Comparison of ENCODE assay signal across 12 cellular contexts in the genomic region with DNA sequence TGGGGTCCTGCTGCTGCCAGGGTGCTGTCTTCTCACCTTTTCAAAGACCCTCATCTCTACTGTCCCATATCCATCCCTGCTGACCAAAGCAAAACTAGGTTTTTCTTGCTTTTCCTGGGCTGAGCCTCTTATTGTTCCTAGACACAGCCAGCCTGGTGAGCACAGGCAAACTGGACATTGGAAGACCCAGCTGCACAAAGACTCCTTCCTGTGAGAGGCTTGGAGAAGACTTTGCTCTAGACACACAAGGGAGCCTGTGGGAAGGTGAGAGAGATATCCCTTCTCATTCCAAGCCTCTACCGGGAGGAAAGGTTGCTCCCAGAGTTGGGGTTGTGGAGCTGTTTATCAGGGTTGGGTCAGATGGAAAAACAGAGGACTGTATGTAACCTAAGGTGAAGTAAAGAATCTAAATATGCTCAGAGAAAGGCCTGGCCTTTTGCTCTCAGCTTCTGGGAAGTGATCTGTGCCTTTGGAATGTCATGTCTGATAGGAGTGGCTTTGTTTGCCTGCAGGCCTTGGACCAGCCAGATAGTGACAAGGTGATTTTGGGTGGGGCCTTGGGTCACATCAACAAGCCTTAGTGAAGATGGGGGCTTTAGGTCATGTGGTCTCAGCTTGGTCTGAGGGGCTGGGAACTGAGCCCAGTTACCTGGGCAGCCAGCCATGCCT.
A peak's percentile ranks its signal among the peaks of the same experiment; 100 is the strongest.
DNase-seq lines count a peak whose midpoint lies in the region; ATAC-seq and TF ChIP-seq lines count a peak whose summit lies in the region.
"Had no signal": no experiment of that assay in that cellular context is flagged by ENCODE, and none has a peak within 500 bp of the region (broad histone marks: within the 10 kb centered on the region; RNA-seq: fewer than 3 reads in every experiment).

No MANE protein-coding gene starts in this region.

- peaks cover 0 to 22% (median 15%) of the 10 kb centered on the region in 7 donors for H3K4me1 Mint-ChIP-seq in naive thymus-derived CD4-positive, alpha-beta T cell

- H3K4me1 ChIP-seq in PC-9 (replicated peaks; ENCODE audit: insufficient read depth) (peaks cover 53% of the 10 kb centered on the region), osteoblast (ENCODE audit: insufficient read depth, low read length) (peaks cover 25% of the 10 kb centered on the region)
- peaks cover 6 to 11% of the 10 kb centered on the region in 2 donors for H3K4me1 ChIP-seq in naive thymus-derived CD4-positive, alpha-beta T cell (ENCODE audit: control insufficient read depth in 2 of 2, insufficient read depth in 2 of 2, low read length in 2 of 2)

- peak overlapping the region; percentile 22; the same call in 1 of the 2 replicates for H3K4me3 ChIP-seq in PC-9
- no peak overlapping the region for H3K4me3 ChIP-seq in epithelial cell of esophagus (ENCODE audit: low read length)
- no peak overlapping the region for H3K4me3 ChIP-seq in osteoblast (ENCODE audit: insufficient read depth, low read length)
- no peak overlapping the region for H3K4me3 ChIP-seq in naive thymus-derived CD4-positive, alpha-beta T cell (ENCODE audit: low read length)

- H3K79me2 ChIP-seq in PC-9 (ENCODE audit: low read depth) = no peaks in the 10 kb centered on the region
- no peaks in the 10 kb centered on the region for H3K79me2 ChIP-seq in osteoblast (ENCODE audit: insufficient read depth, low read length)

- BruUV-seq in PC-9 (replicated peaks; lab: Mats Ljungman, UMichigan) = TSS peak; percentile 90

- H3K27me3 Mint-ChIP-seq in naive thymus-derived CD4-positive, alpha-beta T cell = no peaks in the 10 kb centered on the region
- H3K27me3 Mint-ChIP-seq: activated naive CD8-positive, alpha-beta T cell treated with anti-CD3 and anti-CD28 coated beads, Interleukin-2, amount 10 ng/mL, durations not matched to agents 7 days and 5 days had no signal

- H3K36me3 ChIP-seq in PC-9 (ENCODE audit: low read depth) = no peaks in the 10 kb centered on the region
- H3K36me3 ChIP-seq in osteoblast (ENCODE audit: insufficient read depth, low read length) = no peaks in the 10 kb centered on the region
- no peaks in the 10 kb centered on the region for H3K36me3 ChIP-seq in naive thymus-derived CD4-positive, alpha-beta T cell (ENCODE audit: control insufficient read depth in 2 of 3, insufficient read depth in 3 of 3, low read length in 3 of 3)

- H3F3A ChIP-seq in PC-9 (ENCODE audit: insufficient read depth, low read depth) = peaks cover 36% of the 10 kb centered on the region

- DNase-seq in EL (peak; percentile 76), PC-9 (peak; percentile 74 to 94), epithelial cell of esophagus (ENCODE audit: low read depth) (peak; percentile 78), osteoblast (ENCODE audit: insufficient read length, low spot score, missing footprints) (peak; percentile 48), T1000 (lab: John Stamatoyannopoulos, UW) (no peak)
- DNase-seq in naive thymus-derived CD4-positive, alpha-beta T cell = no peak
- no peak for DNase-seq in stimulated activated CD4-positive, alpha-beta T cell treated with anti-CD3 and anti-CD28 coated beads, Interleukin-4, amount 100 ng/mL, for 24 hours
- DNase-seq: activated CD4-positive, CD25-positive, alpha-beta regulatory T cell treated with anti-CD3 and anti-CD28 coated beads, Interleukin-2, amount 50 U/mL, for 72 hours; activated naive CD8-positive, alpha-beta T cell treated with anti-CD3 and anti-CD28 coated beads, Interleukin-2, amount 10 ng/mL, durations not matched to agents 7 days and 5 days; head of caudate nucleus had no signal

- H3K9me2 ChIP-seq in PC-9 (ENCODE audit: insufficient read depth) = no peaks in the 10 kb centered on the region

- POLR2A ChIA-PET in PC-9 (lab: Charles Lee; ENCODE audit: unreplicated experiment) = interaction anchor here (0.5 to 0.9 kb wide), 5 partner anchors 65 to 271 kb away, joined by 3 to 7 read pairs (median 5); no protein-coding TSS in a partner anchor
- POLR2A ChIA-PET in naive thymus-derived CD4-positive, alpha-beta T cell (lab: Charles Lee) = no interaction called here

- H3K9me3 Mint-ChIP-seq in naive thymus-derived CD4-positive, alpha-beta T cell = peaks cover 0 to 2% (median 0%) of the 10 kb centered on the region in 11 donors
- H3K9me3 Mint-ChIP-seq: activated naive CD8-positive, alpha-beta T cell treated with anti-CD3 and anti-CD28 coated beads, Interleukin-2, amount 10 ng/mL, durations not matched to agents 7 days and 5 days had no signal

- no peaks in the 10 kb centered on the region for H3K36me3 Mint-ChIP-seq in naive thymus-derived CD4-positive, alpha-beta T cell
- H3K36me3 Mint-ChIP-seq: activated naive CD8-positive, alpha-beta T cell treated with anti-CD3 and anti-CD28 coated beads, Interleukin-2, amount 10 ng/mL, durations not matched to agents 7 days and 5 days had no signal

- intact Hi-C loops in PC-9 (cut with micrococcal nuclease; ENCODE audit: unreplicated experiment) = loop anchor here (1.0 to 10.0 kb wide), 5 partner anchors 89 to 444 kb away; no protein-coding TSS in a partner anchor
- intact Hi-C loops in naive thymus-derived CD4-positive, alpha-beta T cell (cut with micrococcal nuclease) = loop anchor here in 1 of 2 donors (5.0 kb wide), 1 partner anchor 84 kb away; no protein-coding TSS in a partner anchor

- peak overlapping the region; percentile 77 for H3K4me2 ChIP-seq in PC-9
- H3K4me2 ChIP-seq in osteoblast (ENCODE audit: insufficient read depth, low read length) = no peak overlapping the region
- H3K4me2 ChIP-seq: KMS-11 had no signal

- peak overlapping the region in 1 of 9 donors; percentile 13 for H3K27ac Mint-ChIP-seq in naive thymus-derived CD4-positive, alpha-beta T cell
- H3K27ac Mint-ChIP-seq: activated naive CD8-positive, alpha-beta T cell treated with anti-CD3 and anti-CD28 coated beads, Interleukin-2, amount 10 ng/mL, durations not matched to agents 7 days and 5 days had no signal

- H3K9me3 ChIP-seq in PC-9 (ENCODE audit: insufficient read depth, low read depth) (no peaks in the 10 kb centered on the region), osteoblast (ENCODE audit: low read depth, low read length) (no peaks in the 10 kb centered on the region)
- no peaks in the 10 kb centered on the region for H3K9me3 ChIP-seq in naive thymus-derived CD4-positive, alpha-beta T cell (ENCODE audit: control insufficient read depth in 2 of 3, low read length in 3 of 3)

- TF ChIP-seq CTCF in PC-9 (conservative IDR thresholded peaks at IDR 0.05) = no peak
- TF ChIP-seq CTCF in epithelial cell of esophagus (IDR thresholded peaks at IDR 0.05; ENCODE audit: insufficient read depth, low read depth, low read length, missing control alignments) = no peak
- TF ChIP-seq CTCF in osteoblast (IDR thresholded peaks at IDR 0.05; ENCODE audit: extremely low read depth, low read depth, low read length) = no peak

- H2AFZ ChIP-seq in PC-9 = no peak overlapping the region
- H2AFZ ChIP-seq in osteoblast (ENCODE audit: low read length) = peak overlapping the region; percentile 77

- CTCF ChIA-PET in PC-9 (lab: Charles Lee) = interaction anchor here (0.5 to 0.7 kb wide), 2 partner anchors 238 to 263 kb away, joined by 3 to 4 read pairs; no protein-coding TSS in a partner anchor
- CTCF ChIA-PET in naive thymus-derived CD4-positive, alpha-beta T cell (lab: Charles Lee) = no interaction called here

- peak overlapping the region; percentile 99 for H3K27ac ChIP-seq in PC-9
- H3K27ac ChIP-seq in osteoblast (ENCODE audit: low read depth, low read length) = no peak overlapping the region
- H3K27ac ChIP-seq in naive thymus-derived CD4-positive, alpha-beta T cell (ENCODE audit: low read depth, low read length) = no peak overlapping the region
- H3K27ac ChIP-seq: KMS-11 had no signal

- H3K27me3 ChIP-seq in PC-9 (ENCODE audit: insufficient read depth, low read depth) (no peaks in the 10 kb centered on the region), osteoblast (ENCODE audit: insufficient read depth, low read length) (no peaks in the 10 kb centered on the region)
- no peaks in the 10 kb centered on the region for H3K27me3 ChIP-seq in naive thymus-derived CD4-positive, alpha-beta T cell (ENCODE audit: control insufficient read depth in 2 of 2, insufficient read depth in 2 of 2, low read length in 2 of 2)

- H4K20me1 ChIP-seq in PC-9 (ENCODE audit: insufficient read depth) = no peaks in the 10 kb centered on the region
- no peaks in the 10 kb centered on the region for H4K20me1 ChIP-seq in osteoblast (ENCODE audit: insufficient read depth, low read length)

- no peak overlapping the region for H3K4me3 Mint-ChIP-seq in naive thymus-derived CD4-positive, alpha-beta T cell
- H3K4me3 Mint-ChIP-seq: activated naive CD8-positive, alpha-beta T cell treated with anti-CD3 and anti-CD28 coated beads, Interleukin-2, amount 10 ng/mL, durations not matched to agents 7 days and 5 days had no signal

- no peak for ATAC-seq in naive thymus-derived CD4-positive, alpha-beta T cell
- ATAC-seq in HG02678 (IDR thresholded peaks at IDR 0.05; ENCODE audit: unreplicated experiment) = no peak

Comparison
In these comparisons a context has a peak if more than half of its experiments do, and no peak if none do; other contexts are left out.
1. DNase-seq: peak in EL (single experiment), PC-9 (2 of 2), epithelial cell of esophagus (single experiment) and osteoblast (single experiment); none in naive thymus-derived CD4-positive, alpha-beta T cell (0 of 9), T1000 (single experiment) and stimulated activated CD4-positive, alpha-beta T cell treated with anti-CD3 and anti-CD28 coated beads, Interleukin-4, amount 100 ng/mL, for 24 hours (single experiment).